In genomic region chr20:62657956-62658355, GRCh38 we compare ENCODE assay signal across 30 cellular contexts. TPM values are rescaled to one million over a fixed set of nuclear protein-coding genes. Genes with fewer than 3 reads are reported as not detected.
"Had no signal": no experiment of that assay in that cellular context is flagged by ENCODE, and none has a peak within 500 bp of the region (broad histone marks: within the 10 kb centered on the region; RNA-seq: fewer than 3 reads in every experiment).

No MANE protein-coding gene starts in this region.

- H3K4me1 Mint-ChIP-seq: natural killer cell; stimulated activated effector memory CD8-positive, alpha-beta T cell treated with anti-CD3 and anti-CD28 coated beads, Interleukin-12 subunit alpha, Interleukin-12 subunit beta, amount 100 ng/mL, for 72 hours had no signal

- H3K79me2 ChIP-seq: hepatocyte had no signal

- FAIRE-seq: keratinocyte, small intestine, urothelium cell line had no signal

- H3K9me3 ChIP-seq: heart right ventricle, lower lobe of right lung, ovary, sigmoid colon, spleen, suprapubic skin, thoracic aorta, tibial artery, upper lobe of right lung had no signal

- H2AFZ ChIP-seq: hepatocyte, neural progenitor cell had no signal

- H3K27ac ChIP-seq: hepatocyte, lower lobe of right lung, neural progenitor cell, ovary, sigmoid colon, suprapubic skin, thoracic aorta, tibial artery, upper lobe of right lung had no signal

- H3K9ac ChIP-seq: neural progenitor cell had no signal

- H3K27ac Mint-ChIP-seq: mesothelial cell of epicardium; naive B cell; natural killer cell; nephron progenitor cell; neural progenitor cell; progenitor cell of endocrine pancreas; stimulated activated effector memory CD8-positive, alpha-beta T cell treated with anti-CD3 and anti-CD28 coated beads, Interleukin-12 subunit alpha, Interleukin-12 subunit beta, amount 100 ng/mL, for 72 hours; stimulated activated naive CD8-positive, alpha-beta T cell treated with anti-CD3 and anti-CD28 coated beads, Interleukin-15, Interleukin-2, amounts not matched to agents 100 ng/mL and 50 ng/mL, for 24 hours had no signal

- ATAC-seq: heart right ventricle; left cardiac atrium; left lobe of liver; lower lobe of right lung; natural killer cell; right cardiac atrium; stimulated activated effector memory CD8-positive, alpha-beta T cell treated with anti-CD3 and anti-CD28 coated beads, Interleukin-12 subunit alpha, Interleukin-12 subunit beta, amount 100 ng/mL, for 72 hours; upper lobe of right lung had no signal

- H3K4me3 Mint-ChIP-seq: mesothelial cell of epicardium; naive B cell; natural killer cell; nephron progenitor cell; neural progenitor cell; stimulated activated effector memory CD8-positive, alpha-beta T cell treated with anti-CD3 and anti-CD28 coated beads, Interleukin-12 subunit alpha, Interleukin-12 subunit beta, amount 100 ng/mL, for 72 hours; stimulated activated naive CD8-positive, alpha-beta T cell treated with anti-CD3 and anti-CD28 coated beads, Interleukin-15, Interleukin-2, amounts not matched to agents 100 ng/mL and 50 ng/mL, for 24 hours had no signal

- DNase-seq: heart right ventricle; kidney glomerular epithelial cell; left cardiac atrium; lower lobe of right lung; mammary epithelial cell; mesendoderm; naive B cell; natural killer cell; nephron progenitor cell; sigmoid colon; small intestine; spleen; stimulated activated CD4-positive, alpha-beta T cell treated with anti-CD3 and anti-CD28 coated beads, Interleukin-4, amount 100 ng/mL, for 24 hours; stimulated activated naive CD4-positive, alpha-beta T cell; tibial artery; upper lobe of right lung had no signal

- H3K9me3 Mint-ChIP-seq: mesothelial cell of epicardium; naive B cell; natural killer cell; nephron progenitor cell; neural progenitor cell; stimulated activated effector memory CD8-positive, alpha-beta T cell treated with anti-CD3 and anti-CD28 coated beads, Interleukin-12 subunit alpha, Interleukin-12 subunit beta, amount 100 ng/mL, for 72 hours; stimulated activated naive CD8-positive, alpha-beta T cell treated with anti-CD3 and anti-CD28 coated beads, Interleukin-15, Interleukin-2, amounts not matched to agents 100 ng/mL and 50 ng/mL, for 24 hours had no signal

- H3K36me3 Mint-ChIP-seq: mesothelial cell of epicardium, naive B cell, natural killer cell, neural progenitor cell had no signal

- H3K27me3 Mint-ChIP-seq: naive B cell; progenitor cell of endocrine pancreas; stimulated activated naive CD8-positive, alpha-beta T cell treated with anti-CD3 and anti-CD28 coated beads, Interleukin-15, Interleukin-2, amounts not matched to agents 100 ng/mL and 50 ng/mL, for 24 hours had no signal

- H3K4me2 ChIP-seq: hepatocyte, neural progenitor cell had no signal

- H3K36me3 ChIP-seq: neural progenitor cell, ovary, sigmoid colon, suprapubic skin, thoracic aorta, tibial artery, upper lobe of right lung had no signal

- H3K4me3 ChIP-seq: heart right ventricle, hepatocyte, lower lobe of right lung, neural progenitor cell, ovary, sigmoid colon, spleen, suprapubic skin, thoracic aorta, tibial artery, upper lobe of right lung had no signal

- H3K27me3 ChIP-seq: hepatocyte, neural progenitor cell, ovary, sigmoid colon, spleen, suprapubic skin, upper lobe of right lung had no signal

RNA-seq across cellular contexts. Expression of gene NTSR1, which starts 50.7 kb away (rescaled TPM):
- total RNA-seq: left cardiac atrium, lower lobe of right lung, progenitor cell of endocrine pancreas, renal cortical epithelial cell, thoracic aorta had no signal
- polyA plus RNA-seq: heart right ventricle, hepatocyte, right cardiac atrium had no signal
